In the genomic region with DNA sequence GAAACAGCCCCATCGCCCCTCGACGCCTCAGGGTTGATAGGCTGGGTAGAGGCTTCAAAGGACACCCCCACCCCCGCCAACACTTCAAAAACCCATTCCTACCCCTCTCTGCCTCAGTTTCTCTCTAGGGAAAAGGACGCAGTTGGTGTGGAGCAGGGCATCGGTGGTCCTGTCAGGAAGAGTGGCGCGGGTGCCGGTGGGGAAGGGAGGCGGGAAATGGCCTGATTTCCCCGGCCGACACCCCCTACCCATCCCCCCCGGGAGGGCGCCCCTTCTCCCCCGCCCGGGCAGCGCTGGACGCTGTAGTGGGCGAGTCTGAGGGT, we compare ENCODE assay signal across 7 cellular contexts. TPM values are rescaled to one million over a fixed set of nuclear protein-coding genes. Genes with fewer than 3 reads are reported as not detected.
DNase-seq lines count a peak whose midpoint lies in the region; ATAC-seq and TF ChIP-seq lines count a peak whose summit lies in the region.

No MANE protein-coding gene starts in this region.

- H3K36me3 ChIP-seq in MM.1S (replicated peaks; ENCODE audit: insufficient read depth, low read length) (no peaks in the 10 kb centered on the region), parathyroid adenoma (ENCODE audit: control insufficient read depth, insufficient read depth, low read length) (no peaks in the 10 kb centered on the region)

- no peaks in the 10 kb centered on the region for H3K27me3 ChIP-seq in MM.1S (replicated peaks; ENCODE audit: insufficient read depth, low read length)
- H3K27me3 ChIP-seq in parathyroid adenoma (ENCODE audit: control insufficient read depth, insufficient read depth, low read length), result no peaks in the 10 kb centered on the region

- H3K4me1 Mint-ChIP-seq in endothelial cell (ENCODE audit: unreplicated experiment), result peaks cover 9% of the 10 kb centered on the region

- DNase-seq in MM.1S (no peak), endothelial cell (ENCODE audit: low spot score) (no peak), NCI-H1048 (lab: John Stamatoyannopoulos, UW) (no peak), OCI-M2 (lab: John Stamatoyannopoulos, UW; ENCODE audit: unreplicated experiment) (no peak), mucosa of gallbladder (ENCODE audit: low spot score) (no peak)

- H3K4me2 ChIP-seq in MM.1S (ENCODE audit: low read depth, low read length) (peak overlapping the region; percentile 74), parathyroid adenoma (ENCODE audit: low read length) (peak overlapping the region; percentile 72)

- no peak for TF ChIP-seq CTCF in MM.1S (IDR thresholded peaks at IDR 0.05; ENCODE audit: low read length)
- TF ChIP-seq CTCF in endothelial cell (IDR thresholded peaks at IDR 0.05; ENCODE audit: unreplicated experiment), result no peak
- TF ChIP-seq CTCF in parathyroid adenoma (IDR thresholded peaks at IDR 0.05), result no peak

- no peak overlapping the region for H3K27ac Mint-ChIP-seq in endothelial cell (ENCODE audit: unreplicated experiment)

- H3K27me3 Mint-ChIP-seq in endothelial cell (ENCODE audit: unreplicated experiment), result peaks cover 13% of the 10 kb centered on the region

- H3K27ac ChIP-seq in MM.1S (ENCODE audit: low read length) (peak overlapping the region; percentile 66; the same call in 1 of the 2 replicates), parathyroid adenoma (peak overlapping the region; percentile 94)

- no peaks in the 10 kb centered on the region for H3K9me2 ChIP-seq in MM.1S (replicated peaks; ENCODE audit: insufficient read depth, low read length)

- H3K9me3 Mint-ChIP-seq in endothelial cell (ENCODE audit: unreplicated experiment), result no peaks in the 10 kb centered on the region

- no peaks in the 10 kb centered on the region for H4K20me1 ChIP-seq in MM.1S (ENCODE audit: insufficient read depth, low read length)

- H3K9ac ChIP-seq in MM.1S (ENCODE audit: low read length), result peak overlapping the region; percentile 87
- H3K9ac ChIP-seq in parathyroid adenoma, result peak overlapping the region; percentile 38

- H3K4me3 Mint-ChIP-seq in endothelial cell (ENCODE audit: unreplicated experiment), result peak overlapping the region; percentile 97

- H3F3A ChIP-seq in MM.1S (ENCODE audit: insufficient read depth, low read length), result 0 out of 2 replicates have a peak, but pooled peaks cover 3% of the 10 kb centered on the region

- H3K79me2 ChIP-seq in MM.1S (ENCODE audit: low read length) (no peaks in the 10 kb centered on the region; the same call in 1 of the 2 replicates), parathyroid adenoma (no peaks in the 10 kb centered on the region)

- peaks cover 13% of the 10 kb centered on the region for H3K36me3 Mint-ChIP-seq in endothelial cell (ENCODE audit: low read depth, unreplicated experiment)

- peak overlapping the region; percentile 92 for H2AFZ ChIP-seq in MM.1S (ENCODE audit: low read length)
- H2AFZ ChIP-seq in parathyroid adenoma, result peak overlapping the region; percentile 89

- H3K9me3 ChIP-seq in MM.1S (replicated peaks; ENCODE audit: insufficient read depth, low read length), result no peaks in the 10 kb centered on the region
- no peaks in the 10 kb centered on the region for H3K9me3 ChIP-seq in parathyroid adenoma (ENCODE audit: control insufficient read depth, low read length)

- H3K4me1 ChIP-seq in MM.1S (ENCODE audit: low read length) (peaks cover 9% of the 10 kb centered on the region), parathyroid adenoma (peaks cover 5% of the 10 kb centered on the region)

- H3K4me3 ChIP-seq in MM.1S (ENCODE audit: low read length), result peak overlapping the region; percentile 83
- peak overlapping the region; percentile 71 for H3K4me3 ChIP-seq in parathyroid adenoma (ENCODE audit: low read depth, low read length)

- ATAC-seq in GM21515 (IDR thresholded peaks at IDR 0.05; ENCODE audit: unreplicated experiment), result peak; percentile 10

RNA-seq across cellular contexts. Expression of gene NRSN2, which starts 0.4 kb away (rescaled TPM):
- 43.2 TPM for total RNA-seq in endothelial cell (ENCODE audit: unreplicated experiment)
- 30.5 TPM for total RNA-seq in mucosa of gallbladder

RNA-seq across cellular contexts. Expression of gene SOX12, which starts 21.9 kb away (rescaled TPM):
- 64.7 TPM for total RNA-seq in endothelial cell (ENCODE audit: unreplicated experiment)
- total RNA-seq in mucosa of gallbladder, result 17.5 TPM

RNA-seq across cellular contexts. Expression of gene TRIB3, which starts 33.3 kb away (rescaled TPM):
- total RNA-seq in endothelial cell (ENCODE audit: unreplicated experiment) (24.2 TPM), mucosa of gallbladder (13.6 TPM)

RNA-seq across cellular contexts. Expression of gene ZCCHC3, which starts 49.9 kb away (rescaled TPM):
- total RNA-seq in endothelial cell (ENCODE audit: unreplicated experiment) (40.0 TPM), mucosa of gallbladder (16.7 TPM)

RNA-seq across cellular contexts. Expression of gene C20orf96, which starts 56.7 kb away (rescaled TPM):
- 27.5 TPM for total RNA-seq in endothelial cell (ENCODE audit: unreplicated experiment)
- total RNA-seq in mucosa of gallbladder, result 10.6 TPM
